In the genomic region with DNA sequence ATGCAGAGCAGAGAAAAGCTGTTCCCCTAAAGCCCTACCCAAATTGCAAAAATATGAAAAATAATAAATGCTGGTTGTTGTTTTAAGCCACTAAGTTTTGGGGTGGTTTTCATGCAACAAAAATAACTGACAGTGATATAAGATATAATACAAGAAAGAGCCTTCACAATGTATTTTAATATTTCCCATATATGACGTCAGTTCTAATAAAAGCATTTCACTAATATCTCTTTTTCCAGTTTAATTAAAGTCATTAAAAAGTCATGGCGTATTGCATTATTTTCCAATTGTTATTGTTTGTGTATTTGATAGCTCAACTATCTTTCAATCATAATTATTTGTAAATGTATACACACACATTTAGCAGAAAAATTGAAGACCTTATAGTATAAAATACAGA, we compare ENCODE assay signal across 7 cellular contexts.
"Had no signal": no experiment of that assay in that cellular context is flagged by ENCODE, and none has a peak within 500 bp of the region (broad histone marks: within the 10 kb centered on the region; RNA-seq: fewer than 3 reads in every experiment).

No MANE protein-coding gene starts in this region.

- ATAC-seq: GM12878 had no signal

- FAIRE-seq: GM12878, GM12891, GM12892, GM18507, GM19239 had no signal

- DNase-seq: GDM1, GF-D8 had no signal

- H3K4me3 ChIP-seq: GM12878 had no signal
